8 cellular contexts compared by ENCODE assay signal in the genomic region with DNA sequence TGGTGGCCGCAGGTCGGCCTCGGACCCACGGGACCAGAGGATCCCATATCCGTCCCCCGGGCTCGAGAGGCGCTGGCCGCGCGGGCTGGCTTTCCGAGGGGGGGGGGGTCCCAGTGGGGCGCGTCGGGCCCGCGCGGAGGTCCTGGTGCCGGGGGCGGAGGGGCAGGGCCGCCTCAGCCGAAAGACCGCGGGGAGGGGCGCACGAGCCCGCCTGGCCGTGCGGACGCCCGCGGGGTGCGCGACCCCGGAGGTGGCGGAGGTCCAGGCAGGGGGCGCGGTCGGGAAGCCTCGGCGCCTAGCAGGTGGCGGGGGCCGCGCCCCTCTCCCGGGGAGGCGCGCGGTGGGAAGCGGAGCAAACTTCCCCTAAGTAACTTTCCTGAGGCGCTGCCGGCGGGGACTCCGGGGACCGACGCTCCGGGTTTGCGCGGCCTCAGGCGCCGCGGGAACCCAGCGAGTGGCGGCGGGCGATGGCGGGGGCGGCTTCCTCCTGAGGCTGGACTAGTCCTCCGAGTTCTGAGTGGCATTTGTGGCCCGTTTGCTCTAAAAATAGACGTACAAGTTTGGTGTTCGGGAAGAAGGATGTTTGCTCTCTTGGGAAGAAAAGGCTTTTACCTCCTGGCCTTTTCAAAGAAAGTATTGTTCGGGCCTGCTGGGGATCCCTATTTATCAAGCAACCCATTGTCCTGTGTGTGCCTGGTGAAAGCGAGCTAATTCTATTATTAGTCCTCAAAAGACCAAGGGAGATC. TPM values are rescaled to one million over a fixed set of nuclear protein-coding genes. Genes with fewer than 3 reads are reported as not detected.
DNase-seq lines count a peak whose midpoint lies in the region; ATAC-seq and TF ChIP-seq lines count a peak whose summit lies in the region.

No MANE protein-coding gene starts in this region.

- ATAC-seq in GM19025 (IDR thresholded peaks at IDR 0.05; ENCODE audit: low read depth, unreplicated experiment) = peak; percentile 34
- ATAC-seq in HG03565 (IDR thresholded peaks at IDR 0.05; ENCODE audit: unreplicated experiment) = peak; percentile 18
- peak; percentile 15 for ATAC-seq in RWPE2 (ENCODE audit: low read depth)
- peak; percentile 53 for ATAC-seq in left colon

- H3K27ac ChIP-seq in RWPE2 (ENCODE audit: poor library complexity, severe bottlenecking) = peak overlapping the region; percentile 80

- intact Hi-C loops in left colon (cut with DNase I, micrococcal nuclease) = no loop called here

- no peaks in the 10 kb centered on the region for H3K36me3 ChIP-seq in BE2C
- 0 out of 2 replicates have a peak, but pooled peaks cover 4% of the 10 kb centered on the region for H3K36me3 ChIP-seq in RWPE2 (ENCODE audit: low read depth)

- H3K9me3 ChIP-seq in BE2C = no peaks in the 10 kb centered on the region
- H3K9me3 ChIP-seq in RWPE2 (ENCODE audit: severe bottlenecking) = no peaks in the 10 kb centered on the region

- no peak for TF ChIP-seq CTCF in BE2C (IDR thresholded peaks at IDR 0.05; ENCODE audit: low read depth, low read length)
- no peak for TF ChIP-seq CTCF in RWPE2 (IDR thresholded peaks at IDR 0.05; ENCODE audit: poor library complexity, severe bottlenecking)
- TF ChIP-seq CTCF in choroid plexus epithelial cell (conservative IDR thresholded peaks at IDR 0.05; ENCODE audit: low read depth, low read length) = no peak

- H3K4me3 ChIP-seq in BE2C (ENCODE audit: low read depth, low read length) (peak overlapping the region; percentile 74), RWPE2 (ENCODE audit: severe bottlenecking) (peak overlapping the region; percentile 98), choroid plexus epithelial cell (ENCODE audit: low read depth, low read length) (peak overlapping the region; percentile 69)

- H3K4me1 ChIP-seq in BE2C = no peaks in the 10 kb centered on the region
- peaks cover 37% of the 10 kb centered on the region for H3K4me1 ChIP-seq in RWPE2 (ENCODE audit: insufficient read depth, poor library complexity, severe bottlenecking)

- H3K27me3 ChIP-seq in BE2C (no peaks in the 10 kb centered on the region), RWPE2 (ENCODE audit: insufficient read depth, poor library complexity, severe bottlenecking) (no peaks in the 10 kb centered on the region)

- peak; percentile 58 for DNase-seq in BE2C
- no peak for DNase-seq in RWPE2 (ENCODE audit: low spot score)
- peak; percentile 39 for DNase-seq in choroid plexus epithelial cell (ENCODE audit: low read depth)
- DNase-seq in left colon = peak; percentile 37 to 73
- peak; percentile 52 for DNase-seq in stimulated activated CD4-positive, alpha-beta T cell treated with anti-CD3 and anti-CD28 coated beads, Interleukin-15, amount 100 ng/mL, for 24 hours
- no peak for DNase-seq in cerebellar nuclear complex (lab: John Stamatoyannopoulos, UW)

RNA-seq across cellular contexts. Expression of gene BTBD3, which starts 26.4 kb away (rescaled TPM):
- 32.3 TPM for polyA plus RNA-seq in BE2C (2012; ENCODE audit: insufficient read depth, insufficient read length, low read depth)
- 10 to 100 TPM; 43.7 to 62.1 TPM for total RNA-seq in left colon

Comparison
In these comparisons a context has a peak if more than half of its experiments do, and no peak if none do; other contexts are left out.
1. DNase-seq: peak in BE2C (single experiment), choroid plexus epithelial cell (single experiment), left colon (2 of 2) and stimulated activated CD4-positive, alpha-beta T cell treated with anti-CD3 and anti-CD28 coated beads, Interleukin-15, amount 100 ng/mL, for 24 hours (single experiment); none in RWPE2 (single experiment) and cerebellar nuclear complex (0 of 2).
2. Peak in every context shown above with its lines, with median percentiles within 50 percentile points of each other: H3K4me3 ChIP-seq and ATAC-seq.